ENCODE assay signal across 8 cellular contexts in the genomic region with DNA sequence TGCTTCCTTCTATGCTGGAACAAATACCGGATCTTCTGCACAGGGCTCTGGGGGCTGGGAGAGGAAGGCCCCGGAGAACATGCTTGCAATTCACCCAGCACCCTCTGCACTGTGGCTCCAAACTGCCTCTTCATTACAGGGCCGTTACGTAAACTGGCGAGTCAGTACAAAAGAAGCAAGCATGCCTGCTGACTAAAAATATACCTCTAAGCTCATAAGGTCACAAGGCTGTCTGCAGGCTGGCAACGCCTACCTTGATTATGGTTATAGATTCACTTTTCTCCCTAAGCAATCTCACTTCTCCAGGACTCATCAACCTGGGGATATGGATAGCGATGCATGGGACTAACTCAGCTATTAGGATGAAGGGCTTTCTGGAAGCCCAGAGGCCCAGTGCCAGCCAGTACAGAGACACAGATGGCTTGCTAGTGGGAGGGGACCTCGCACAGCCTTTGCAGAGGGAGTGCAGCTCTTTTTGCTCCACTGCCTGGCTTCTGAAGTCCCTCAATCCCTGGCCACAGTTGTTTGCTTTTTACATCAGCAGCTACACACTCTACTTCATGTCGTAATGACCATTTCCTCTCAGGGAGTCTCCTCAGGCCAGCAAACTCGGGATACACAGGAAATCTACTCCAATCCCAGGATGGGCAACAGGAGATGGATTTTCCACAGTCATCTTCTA.
DNase-seq lines count a peak whose midpoint lies in the region; ATAC-seq and TF ChIP-seq lines count a peak whose summit lies in the region.

No MANE protein-coding gene starts in this region.

- no peak overlapping the region for H2AFZ ChIP-seq in hepatocyte

- ATAC-seq in GM21390 (IDR thresholded peaks at IDR 0.05; ENCODE audit: unreplicated experiment) (peak; percentile 44), HG02588 (IDR thresholded peaks at IDR 0.05; ENCODE audit: unreplicated experiment) (no peak)

- no peaks in the 10 kb centered on the region for H3K9me3 ChIP-seq in hepatocyte (ENCODE audit: low read depth)
- H3K9me3 ChIP-seq in effector memory CD4-positive, alpha-beta T cell (ENCODE audit: control insufficient read depth, low read length), result no peaks in the 10 kb centered on the region

- 55% methylated on average over 10 of the region's 10 CpGs for WGBS in hepatocyte (ENCODE audit: low lambda C conversion rate, missing lambda C conversion rate)

- TF ChIP-seq CTCF in hepatocyte (IDR thresholded peaks at IDR 0.05; ENCODE audit: poor library complexity), result no peak

- peak; percentile 97 to 98 for DNase-seq in AML-193 (lab: John Stamatoyannopoulos, UW)
- DNase-seq in NCI-H69 (lab: John Stamatoyannopoulos, UW), result peak; percentile 86
- DNase-seq in anterior cingulate cortex (lab: John Stamatoyannopoulos, UW), result peak in 47 of 58 donors; percentile 19 to 74 (median 50)
- DNase-seq in hepatocyte (ENCODE audit: low spot score), result peak; percentile 63
- peak; percentile 52 for DNase-seq in stimulated activated CD8-positive, alpha-beta memory T cell treated with anti-CD3 and anti-CD28 coated beads, Interleukin-4, amount 100 ng/mL, for 48 hours
- no peak for DNase-seq in effector memory CD4-positive, alpha-beta T cell

- H3K27ac ChIP-seq in hepatocyte, result peak overlapping the region; percentile 59
- H3K27ac ChIP-seq in effector memory CD4-positive, alpha-beta T cell (ENCODE audit: insufficient read depth, low read length, poor library complexity, severe bottlenecking), result no peak overlapping the region

- no peak overlapping the region for H3K4me3 ChIP-seq in hepatocyte
- no peak overlapping the region for H3K4me3 ChIP-seq in effector memory CD4-positive, alpha-beta T cell (ENCODE audit: insufficient read depth, low read depth, low read length, poor library complexity, severe bottlenecking)

- H3K79me2 ChIP-seq in hepatocyte, result peaks cover 2% of the 10 kb centered on the region

- no peaks in the 10 kb centered on the region for H3K36me3 ChIP-seq in hepatocyte (replicated peaks; ENCODE audit: insufficient read depth, low read depth)
- no peaks in the 10 kb centered on the region for H3K36me3 ChIP-seq in effector memory CD4-positive, alpha-beta T cell (ENCODE audit: control insufficient read depth, insufficient read depth, low read length)

- H3K9me2 ChIP-seq in hepatocyte (replicated peaks; ENCODE audit: insufficient read depth), result no peaks in the 10 kb centered on the region

- no peaks in the 10 kb centered on the region for H4K20me1 ChIP-seq in hepatocyte (ENCODE audit: insufficient read depth, poor library complexity, severe bottlenecking)

- H3K27me3 ChIP-seq in hepatocyte, result no peaks in the 10 kb centered on the region
- no peaks in the 10 kb centered on the region for H3K27me3 ChIP-seq in effector memory CD4-positive, alpha-beta T cell (replicated peaks; ENCODE audit: control insufficient read depth, insufficient read depth, low read length, poor library complexity, severe bottlenecking)

- H3K4me2 ChIP-seq in hepatocyte, result no peak overlapping the region

- peaks cover 9% of the 10 kb centered on the region for H3K4me1 ChIP-seq in hepatocyte (ENCODE audit: insufficient read depth)
- peaks cover 38% of the 10 kb centered on the region for H3K4me1 ChIP-seq in effector memory CD4-positive, alpha-beta T cell (ENCODE audit: control insufficient read depth, insufficient read depth, low read length, poor library complexity, severe bottlenecking)

Comparison
In these comparisons a context has a peak if more than half of its experiments do, and no peak if none do; other contexts are left out.
1. DNase-seq: peak in AML-193 (2 of 2), NCI-H69 (single experiment), anterior cingulate cortex (47 of 58), hepatocyte (single experiment) and stimulated activated CD8-positive, alpha-beta memory T cell treated with anti-CD3 and anti-CD28 coated beads, Interleukin-4, amount 100 ng/mL, for 48 hours (single experiment); none in effector memory CD4-positive, alpha-beta T cell (0 of 3).